30 cellular contexts compared by ENCODE assay signal in genomic region chr2:213214209-213214608, GRCh38.
"Had no signal": no experiment of that assay in that cellular context is flagged by ENCODE, and none has a peak within 500 bp of the region (broad histone marks: within the 10 kb centered on the region; RNA-seq: fewer than 3 reads in every experiment).

No MANE protein-coding gene starts in this region.

- H3K36me3 ChIP-seq: adrenal gland, breast epithelium, MG63, WERI-Rb-1 had no signal

- H3K9me3 Mint-ChIP-seq: activated CD4-positive, alpha-beta T cell treated with anti-CD3 and anti-CD28 coated beads, Interleukin-2, amount 10 ng/mL, durations not matched to agents 24 days and 14 days; activated CD8-positive, alpha-beta T cell treated with anti-CD3 and anti-CD28 coated beads for 36 hours; activated naive CD4-positive, alpha-beta T cell treated with anti-CD3 and anti-CD28 coated beads for 36 hours; activated naive CD4-positive, alpha-beta T cell treated with anti-CD3 and anti-CD28 coated beads, Interleukin-2, amount 50 U/mL, for 72 hours; activated T-cell treated with anti-CD3 and anti-CD28 coated beads, Interleukin-2, amount 50 U/mL, for 4 hours; activated T-helper 1 cell treated with anti-CD3 and anti-CD28 coated beads, Interleukin-12 subunit alpha, Interleukin-12 subunit beta, Interleukin-2, Interleukin-4 antibody, amounts not matched to agents 30 ng/mL and 10 ng/mL and 1 ng/mL, durations not matched to agents 14 hours and 24 hours and 36 hours had no signal

- H3K9me3 ChIP-seq: adrenal gland, body of pancreas, breast epithelium, MG63 had no signal

- H3K27me3 ChIP-seq: adrenal gland, body of pancreas, breast epithelium, MG63 had no signal

- H3K36me3 Mint-ChIP-seq: activated naive CD4-positive, alpha-beta T cell treated with anti-CD3 and anti-CD28 coated beads, Interleukin-2, amount 50 U/mL, for 72 hours had no signal

- H3K4me3 ChIP-seq: adrenal gland, body of pancreas, breast epithelium, MG63 had no signal

- H3K4me3 Mint-ChIP-seq: activated CD4-positive, alpha-beta T cell treated with anti-CD3 and anti-CD28 coated beads, Interleukin-2, amount 10 ng/mL, durations not matched to agents 24 days and 14 days; activated CD8-positive, alpha-beta T cell treated with anti-CD3 and anti-CD28 coated beads for 36 hours; activated naive CD4-positive, alpha-beta T cell treated with anti-CD3 and anti-CD28 coated beads for 36 hours; activated T-cell treated with anti-CD3 and anti-CD28 coated beads, Interleukin-2, amount 50 U/mL, for 4 hours; activated T-helper 1 cell treated with anti-CD3 and anti-CD28 coated beads, Interleukin-12 subunit alpha, Interleukin-12 subunit beta, Interleukin-2, Interleukin-4 antibody, amounts not matched to agents 30 ng/mL and 10 ng/mL and 1 ng/mL, durations not matched to agents 14 hours and 24 hours and 36 hours had no signal

- H3K27ac ChIP-seq: adrenal gland, body of pancreas, breast epithelium, WERI-Rb-1 had no signal

- H3K27me3 Mint-ChIP-seq: activated CD4-positive, alpha-beta T cell treated with anti-CD3 and anti-CD28 coated beads, Interleukin-2, amount 10 ng/mL, durations not matched to agents 24 days and 14 days; activated CD8-positive, alpha-beta T cell treated with anti-CD3 and anti-CD28 coated beads for 36 hours had no signal

- ATAC-seq: activated CD8-positive, alpha-beta T cell treated with anti-CD3 and anti-CD28 coated beads for 36 hours; activated naive CD4-positive, alpha-beta T cell treated with anti-CD3 and anti-CD28 coated beads, Interleukin-2, amount 50 U/mL, for 72 hours; activated T-cell treated with anti-CD3 and anti-CD28 coated beads, Interleukin-2, amount 50 U/mL, for 4 hours; body of pancreas had no signal

- DNase-seq: activated CD4-positive, alpha-beta T cell treated with anti-CD3 and anti-CD28 coated beads, Interleukin-2, amount 10 ng/mL, durations not matched to agents 24 days and 14 days; activated CD4-positive, alpha-beta T cell treated with anti-CD3 and anti-CD28 coated beads, Interleukin-2, amount 50 U/mL, for 4 hours; activated CD8-positive, alpha-beta T cell treated with anti-CD3 and anti-CD28 coated beads for 36 hours; activated gamma-delta T cell treated with Interleukin-2 at 50 U/mL for 16 hours; activated naive CD4-positive, alpha-beta T cell treated with anti-CD3 and anti-CD28 coated beads for 36 hours; activated T-cell treated with anti-CD3 and anti-CD28 coated beads, Interleukin-2, amount 50 U/mL, for 4 hours; adrenal gland; body of pancreas; Kasumi-1; KG1; MG63; NCI-H1048; NCI-H1105 treated with DMSO at 0.1 percent for 48 hours; NCI-H1436; NCI-H1694; NCI-H1930; NCI-H2081 treated with DMSO at 0.1 percent for 48 hours; NCI-H510A treated with DMSO at 0.1 percent for 48 hours; NCI-H526 treated with DMSO at 0.1 percent for 48 hours; NCI-H774; OCI-M1; Right ventricle myocardium superior; SW 1271; T-helper 1 cell; T-helper 2 cell; T-helper 9 cell; WERI-Rb-1 had no signal

- H3K4me1 ChIP-seq: adrenal gland, body of pancreas, breast epithelium had no signal

- H3K4me1 Mint-ChIP-seq: activated CD4-positive, alpha-beta T cell treated with anti-CD3 and anti-CD28 coated beads, Interleukin-2, amount 10 ng/mL, durations not matched to agents 24 days and 14 days had no signal

- H3K27ac Mint-ChIP-seq: activated CD4-positive, alpha-beta T cell treated with anti-CD3 and anti-CD28 coated beads, Interleukin-2, amount 10 ng/mL, durations not matched to agents 24 days and 14 days; activated CD8-positive, alpha-beta T cell treated with anti-CD3 and anti-CD28 coated beads for 36 hours; activated naive CD4-positive, alpha-beta T cell treated with anti-CD3 and anti-CD28 coated beads for 36 hours; activated naive CD4-positive, alpha-beta T cell treated with anti-CD3 and anti-CD28 coated beads, Interleukin-2, amount 50 U/mL, for 72 hours; activated T-helper 1 cell treated with anti-CD3 and anti-CD28 coated beads, Interleukin-12 subunit alpha, Interleukin-12 subunit beta, Interleukin-2, Interleukin-4 antibody, amounts not matched to agents 30 ng/mL and 10 ng/mL and 1 ng/mL, durations not matched to agents 14 hours and 24 hours and 36 hours had no signal
